In the genomic region with DNA sequence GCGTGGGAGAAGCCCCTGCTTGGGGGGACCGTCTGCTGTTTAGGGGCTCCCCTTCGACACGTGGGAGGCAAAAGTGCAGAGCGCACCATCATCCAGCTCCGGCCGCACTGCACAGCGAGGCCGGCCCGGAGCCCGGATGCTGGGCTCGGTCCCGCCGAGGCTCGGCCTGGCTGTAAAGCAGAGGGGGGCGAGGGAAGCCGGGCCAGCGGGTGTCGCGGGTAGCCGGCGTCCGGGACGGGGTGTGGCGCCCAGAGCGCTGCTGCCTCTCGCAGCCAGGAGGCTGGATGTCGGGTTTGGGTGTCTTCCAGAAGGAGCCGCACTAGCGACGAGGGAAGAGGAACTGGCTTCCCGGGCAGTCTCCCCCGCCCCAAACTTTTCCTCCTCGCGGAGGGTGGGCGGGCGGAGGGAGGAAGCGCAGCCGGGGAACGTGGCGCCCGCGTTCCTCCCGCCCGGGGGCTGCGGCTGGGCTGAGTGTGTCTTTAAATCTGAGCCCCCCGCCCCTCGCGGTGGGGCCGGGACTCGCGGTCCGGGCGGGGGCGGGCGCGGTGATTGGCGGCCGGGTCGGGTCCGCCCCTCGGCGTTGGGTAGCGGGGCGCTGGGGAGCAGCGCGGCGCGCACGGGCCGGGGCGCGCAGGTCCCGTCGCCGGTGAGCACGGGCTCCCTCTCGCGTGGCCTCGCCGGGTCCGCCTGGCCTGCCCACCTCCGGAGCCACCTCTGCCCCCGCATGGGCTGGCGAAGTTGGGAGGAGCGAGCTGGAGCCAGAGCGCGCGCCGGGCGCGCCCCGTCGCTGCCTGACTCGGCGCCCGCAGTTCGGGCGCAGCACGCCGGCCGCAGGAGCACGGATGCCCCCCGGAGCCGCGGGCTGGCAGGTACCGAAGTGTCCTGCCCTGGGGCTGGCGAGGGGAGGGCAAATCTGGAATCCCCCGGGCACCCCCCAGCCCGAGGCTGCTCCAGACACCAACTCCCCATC, we compare ENCODE assay signal across 8 cellular contexts. TPM values are rescaled to one million over a fixed set of nuclear protein-coding genes. Genes with fewer than 3 reads are reported as not detected.
DNase-seq lines count a peak whose midpoint lies in the region; ATAC-seq, FAIRE-seq and TF ChIP-seq lines count a peak whose summit lies in the region.

A gene (plus strand): TSS at position 577 of the 970 bp plus-strand sequence. CDS start 47,185 bp downstream, outside the sequence.

- peaks cover 46% of the 10 kb centered on the region for H3K79me2 ChIP-seq in OCI-LY7 (ENCODE audit: insufficient read depth, low read depth, low read length)

- peak within 1 kb of the TSS; percentile 41 for H3K27ac Mint-ChIP-seq in activated naive CD4-positive, alpha-beta T cell treated with anti-CD3 and anti-CD28 coated beads for 36 hours
- no peak within 1 kb of the TSS for H3K27ac Mint-ChIP-seq in osteocyte (ENCODE audit: unreplicated experiment)

- CTCF ChIA-PET in OCI-LY7 (lab: Charles Lee; ENCODE audit: unreplicated experiment), result interaction anchor here (1.3 kb wide), 1 partner anchor 17 kb away, joined by 3 read pairs; no protein-coding TSS in a partner anchor
- CTCF ChIA-PET in activated naive CD4-positive, alpha-beta T cell treated with anti-CD3 and anti-CD28 coated beads for 36 hours (lab: Charles Lee), result interaction anchor here (1.3 to 1.6 kb wide), 2 partner anchors 17 to 18 kb away, joined by 4 to 8 read pairs; no protein-coding TSS in a partner anchor

- FAIRE-seq in GM19239 (lab: Jason Lieb, UNC), result peak; percentile 68

- TF ChIP-seq CTCF in AG10803 (conservative IDR thresholded peaks at IDR 0.05; ENCODE audit: low read length), result no peak
- no peak for TF ChIP-seq CTCF in OCI-LY7 (conservative IDR thresholded peaks at IDR 0.05; ENCODE audit: low read length)
- peak; percentile 37 for TF ChIP-seq CTCF in osteocyte (IDR thresholded peaks at IDR 0.05)

- intact Hi-C loops in OCI-LY7 (cut with micrococcal nuclease; ENCODE audit: unreplicated experiment) (loop anchor here (1.0 kb wide), 2 partner anchors 36 to 62 kb away; no protein-coding TSS in a partner anchor), Right ventricle myocardium inferior (cut with DNase I) (no loop called here)
- intact Hi-C loops in activated naive CD4-positive, alpha-beta T cell treated with anti-CD3 and anti-CD28 coated beads for 36 hours (cut with micrococcal nuclease), result loop anchor here (5.0 kb wide), 3 partner anchors 206 to 369 kb away; a partner anchor contains a TSS

- peak within 1 kb of the TSS; percentile 82 for H3K4me2 ChIP-seq in OCI-LY7 (ENCODE audit: low read length)

- no peaks in the 10 kb centered on the region for H3K9me3 Mint-ChIP-seq in activated naive CD4-positive, alpha-beta T cell treated with anti-CD3 and anti-CD28 coated beads for 36 hours
- H3K9me3 Mint-ChIP-seq in osteocyte (ENCODE audit: unreplicated experiment), result no peaks in the 10 kb centered on the region

- peak within 1 kb of the TSS; percentile 43; the same call in 1 of the 2 replicates for H2AFZ ChIP-seq in OCI-LY7 (ENCODE audit: low read length)

- BruUV-seq in OCI-LY7 (replicated peaks; lab: Mats Ljungman, UMichigan), result no TSS peak

- peaks cover 40% of the 10 kb centered on the region for H3K36me3 ChIP-seq in OCI-LY7 (ENCODE audit: insufficient read depth, low read length)

- H3K4me3 ChIP-seq in AG10803 (ENCODE audit: low read length) (peak within 1 kb of the TSS; percentile 41), OCI-LY7 (ENCODE audit: low read depth, low read length, poor library complexity, severe bottlenecking) (peak within 1 kb of the TSS; percentile 95)

- POLR2A ChIA-PET in OCI-LY7 (lab: Charles Lee), result interaction anchor here (1.1 to 5.8 kb wide), 4 partner anchors 11 to 83 kb away, joined by 3 to 35 read pairs (median 5); no protein-coding TSS in a partner anchor

- peaks cover 29% of the 10 kb centered on the region for H3K27me3 Mint-ChIP-seq in activated naive CD4-positive, alpha-beta T cell treated with anti-CD3 and anti-CD28 coated beads for 36 hours (ENCODE audit: low read depth)
- peaks cover 11% of the 10 kb centered on the region for H3K27me3 Mint-ChIP-seq in osteocyte (ENCODE audit: unreplicated experiment)

- H3K9me3 ChIP-seq in OCI-LY7 (ENCODE audit: low read length), result no peaks in the 10 kb centered on the region

- H3K4me1 ChIP-seq in OCI-LY7 (ENCODE audit: insufficient read depth, low read length, poor library complexity, severe bottlenecking), result peaks cover 62% of the 10 kb centered on the region

- peaks cover 21% of the 10 kb centered on the region; the same call in 1 of the 2 replicates for H4K20me1 ChIP-seq in OCI-LY7 (ENCODE audit: insufficient read depth, low read length)

- no peaks in the 10 kb centered on the region for H3K9me2 ChIP-seq in OCI-LY7 (ENCODE audit: insufficient read depth, low read length)

- H3K4me1 Mint-ChIP-seq in activated naive CD4-positive, alpha-beta T cell treated with anti-CD3 and anti-CD28 coated beads for 36 hours (ENCODE audit: low read depth), result peaks cover 43% of the 10 kb centered on the region
- peaks cover 28% of the 10 kb centered on the region for H3K4me1 Mint-ChIP-seq in osteocyte (ENCODE audit: unreplicated experiment)

- H3K27ac ChIP-seq in OCI-LY7 (ENCODE audit: low read depth, low read length, poor library complexity, severe bottlenecking), result peak within 1 kb of the TSS; percentile 74

- ATAC-seq in Right ventricle myocardium inferior (peak; percentile 59), HG03442 (IDR thresholded peaks at IDR 0.05; ENCODE audit: unreplicated experiment) (no peak)

- H3K36me3 Mint-ChIP-seq in activated naive CD4-positive, alpha-beta T cell treated with anti-CD3 and anti-CD28 coated beads for 36 hours (ENCODE audit: low read depth), result no peaks in the 10 kb centered on the region
- no peaks in the 10 kb centered on the region for H3K36me3 Mint-ChIP-seq in osteocyte (ENCODE audit: unreplicated experiment)

- peak within 1 kb of the TSS; percentile 74 for H3K4me3 Mint-ChIP-seq in activated naive CD4-positive, alpha-beta T cell treated with anti-CD3 and anti-CD28 coated beads for 36 hours
- peak within 1 kb of the TSS; percentile 75 for H3K4me3 Mint-ChIP-seq in osteocyte (ENCODE audit: unreplicated experiment)

- no peak for DNase-seq in AG10803 (ENCODE audit: low read depth)
- DNase-seq in GM19239 (ENCODE audit: insufficient read length, low spot score), result peak; percentile 64
- DNase-seq in OCI-LY7 (ENCODE audit: low spot score), result peak; percentile 81
- peak; percentile 42 for DNase-seq in activated naive CD4-positive, alpha-beta T cell treated with anti-CD3 and anti-CD28 coated beads for 36 hours
- DNase-seq in Right ventricle myocardium inferior (ENCODE audit: missing footprints), result peak; percentile 85
- DNase-seq in osteocyte (ENCODE audit: extremely low spot score, unreplicated experiment), result no peak
- no peak for DNase-seq in middle frontal gyrus (ENCODE audit: extremely low spot score, low spot score)

RNA-seq across cellular contexts. Expression of the gene that starts here (rescaled TPM):
- total RNA-seq in OCI-LY7 (2014; rRNA removed; shearing (Covaris generic)), result 41.6 and 52.7 TPM in 2 replicates
- total RNA-seq in OCI-LY7 (2022) (54.5 and 66.7 TPM in 2 replicates), Right ventricle myocardium inferior (5.1 TPM), osteocyte (2.8 and 3.1 TPM in 2 replicates)
- under 1 TPM; 0.69 TPM for total RNA-seq in activated naive CD4-positive, alpha-beta T cell treated with anti-CD3 and anti-CD28 coated beads for 36 hours

Comparison
In these comparisons a context has a peak if more than half of its experiments do, and no peak if none do; other contexts are left out.
1. Peak in DNase-seq in activated naive CD4-positive, alpha-beta T cell treated with anti-CD3 and anti-CD28 coated beads for 36 hours; RNA of the gene not detected or under 1 TPM.
2. DNase-seq: peak in GM19239 (single experiment), OCI-LY7 (single experiment) and Right ventricle myocardium inferior (single experiment); none in AG10803 (single experiment), osteocyte (single experiment) and middle frontal gyrus (single experiment).